ENCODE assay signal across 9 cellular contexts in the genomic region with DNA sequence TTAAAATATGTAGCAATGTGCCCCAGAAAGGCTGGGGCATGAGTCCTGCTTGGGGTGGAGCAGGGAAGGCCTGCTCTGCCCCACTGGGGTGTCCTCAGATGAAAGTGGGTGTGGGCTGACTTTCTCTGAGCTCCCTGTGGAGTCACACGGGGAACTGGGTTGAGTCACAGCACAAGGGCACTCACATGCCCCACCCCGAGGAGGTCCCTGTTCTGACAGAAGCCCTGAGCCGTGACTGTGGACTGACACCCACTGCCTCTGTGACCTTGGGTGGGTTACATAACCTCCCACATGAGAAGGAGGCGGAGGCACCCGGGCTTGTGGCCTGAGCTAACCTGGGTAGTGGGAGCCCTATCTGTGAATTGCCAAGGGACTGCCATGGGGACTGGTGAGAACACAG. TPM values are rescaled to one million over a fixed set of nuclear protein-coding genes. Genes with fewer than 3 reads are reported as not detected.
DNase-seq lines count a peak whose midpoint lies in the region; ATAC-seq, FAIRE-seq and TF ChIP-seq lines count a peak whose summit lies in the region.
"Had no signal": no experiment of that assay in that cellular context is flagged by ENCODE, and none has a peak within 500 bp of the region (broad histone marks: within the 10 kb centered on the region; RNA-seq: fewer than 3 reads in every experiment).

No MANE protein-coding gene starts in this region.

- no peak overlapping the region for H3K27ac Mint-ChIP-seq in activated T-helper 1 cell treated with anti-CD3 and anti-CD28 coated beads, Interleukin-12 subunit alpha, Interleukin-12 subunit beta, Interleukin-2, Interleukin-4 antibody, amounts not matched to agents 30 ng/mL and 10 ng/mL and 1 ng/mL, durations not matched to agents 14 hours and 24 hours and 36 hours
- H3K27ac Mint-ChIP-seq in T-helper 2 cell treated with Interferon-gamma antibody and Interleukin-4, amounts not matched to agents 5 μg/mL and 100 μg/mL, for 36 hours: no peak overlapping the region

- H3K9me3 Mint-ChIP-seq in activated T-helper 1 cell treated with anti-CD3 and anti-CD28 coated beads, Interleukin-12 subunit alpha, Interleukin-12 subunit beta, Interleukin-2, Interleukin-4 antibody, amounts not matched to agents 30 ng/mL and 10 ng/mL and 1 ng/mL, durations not matched to agents 14 hours and 24 hours and 36 hours: no peaks in the 10 kb centered on the region
- no peaks in the 10 kb centered on the region for H3K9me3 Mint-ChIP-seq in T-helper 2 cell treated with Interferon-gamma antibody and Interleukin-4, amounts not matched to agents 5 μg/mL and 100 μg/mL, for 36 hours

- peaks cover 4% of the 10 kb centered on the region for H3K27me3 Mint-ChIP-seq in activated T-helper 1 cell treated with anti-CD3 and anti-CD28 coated beads, Interleukin-12 subunit alpha, Interleukin-12 subunit beta, Interleukin-2, Interleukin-4 antibody, amounts not matched to agents 30 ng/mL and 10 ng/mL and 1 ng/mL, durations not matched to agents 14 hours and 24 hours and 36 hours (ENCODE audit: insufficient read depth)
- peaks cover 17% of the 10 kb centered on the region for H3K27me3 Mint-ChIP-seq in T-helper 2 cell treated with Interferon-gamma antibody and Interleukin-4, amounts not matched to agents 5 μg/mL and 100 μg/mL, for 36 hours (ENCODE audit: low read depth)

- TF ChIP-seq RAD21 in K562 (CRISPR knock-in tag; conservative IDR thresholded peaks at IDR 0.05 in 1 of 2, IDR thresholded peaks at IDR 0.05 in 1 of 2): no peak

- TF ChIP-seq POLR2A in K562 (conservative IDR thresholded peaks at IDR 0.05): no peak
- TF ChIP-seq POLR2A in transverse colon (IDR thresholded peaks at IDR 0.05): no peak

- 15% methylated on average over 5 of the region's 5 CpGs for WGBS in K562 (ENCODE audit: insufficient coverage, low coverage, missing lambda C conversion rate)
- 27 to 63% methylated on average over 4 to 5 of the region's 5 CpGs for WGBS in transverse colon (ENCODE audit: low coverage in 1 of 2), 2 donors

- TF ChIP-seq CTCF in K562 (IDR thresholded peaks at IDR 0.05 in 2 of 3, conservative IDR thresholded peaks at IDR 0.05 in 1 of 3; ENCODE audit: insufficient read depth in 2 of 3, low read depth in 1 of 3, low read length in 3 of 3): no peak
- no peak for TF ChIP-seq CTCF in lower lobe of right lung (IDR thresholded peaks at IDR 0.05)
- no peak for TF ChIP-seq CTCF in transverse colon (IDR thresholded peaks at IDR 0.05)
- TF ChIP-seq CTCF in osteoblast (IDR thresholded peaks at IDR 0.05; ENCODE audit: extremely low read depth, low read depth, low read length): no peak

- H3K9me3 ChIP-seq in K562 (replicated peaks; ENCODE audit: control insufficient read depth, insufficient read depth, low read depth, low read length): no peaks in the 10 kb centered on the region
- no peaks in the 10 kb centered on the region for H3K9me3 ChIP-seq in lower lobe of right lung
- no peaks in the 10 kb centered on the region for H3K9me3 ChIP-seq in transverse colon
- H3K9me3 ChIP-seq in osteoblast (ENCODE audit: low read depth, low read length): no peaks in the 10 kb centered on the region

- H2AFZ ChIP-seq in K562 (ENCODE audit: low read depth, low read length) (no peak overlapping the region), osteoblast (ENCODE audit: low read length) (no peak overlapping the region)

- 0 out of 4 replicates have a peak overlapping the region, but pooled peaks of 1 of the 2 experiments have one; percentile 39 for H3K9ac ChIP-seq in K562 (ENCODE audit: insufficient read depth in 1 of 2, low read depth in 2 of 2, low read length in 2 of 2)

- no peak overlapping the region for H3K4me3 Mint-ChIP-seq in activated T-helper 1 cell treated with anti-CD3 and anti-CD28 coated beads, Interleukin-12 subunit alpha, Interleukin-12 subunit beta, Interleukin-2, Interleukin-4 antibody, amounts not matched to agents 30 ng/mL and 10 ng/mL and 1 ng/mL, durations not matched to agents 14 hours and 24 hours and 36 hours
- H3K4me3 Mint-ChIP-seq in T-helper 2 cell treated with Interferon-gamma antibody and Interleukin-4, amounts not matched to agents 5 μg/mL and 100 μg/mL, for 36 hours: no peak overlapping the region

- H3K36me3 ChIP-seq in K562 (ENCODE audit: control insufficient read depth, insufficient read depth, low read length) (no peaks in the 10 kb centered on the region), lower lobe of right lung (no peaks in the 10 kb centered on the region), transverse colon (no peaks in the 10 kb centered on the region), osteoblast (ENCODE audit: insufficient read depth, low read length) (no peaks in the 10 kb centered on the region)

- peak; percentile 17 for DNase-seq in activated CD4-positive, alpha-beta T cell treated with anti-CD3 and anti-CD28 coated beads for 48 hours
- DNase-seq in activated CD4-positive, alpha-beta T cell treated with anti-CD3 and anti-CD28 coated beads for 4 hours: no peak
- DNase-seq in K562 (ENCODE audit: extremely low read depth in 1 of 4, low spot score in 3 of 4): no peak
- DNase-seq in lower lobe of right lung: peak; percentile 90
- peak; percentile 68 for DNase-seq in transverse colon
- no peak for DNase-seq in osteoblast (ENCODE audit: insufficient read length, low spot score, missing footprints)
- no peak for DNase-seq in activated T-helper 1 cell treated with anti-CD3 and anti-CD28 coated beads, Interleukin-12 subunit alpha, Interleukin-12 subunit beta, Interleukin-2, Interleukin-4 antibody, amounts not matched to agents 30 ng/mL and 10 ng/mL and 1 ng/mL, durations not matched to agents 14 hours and 24 hours and 36 hours (ENCODE audit: low spot score)
- DNase-seq in T-helper 2 cell treated with Interferon-gamma antibody and Interleukin-4, amounts not matched to agents 5 μg/mL and 100 μg/mL, for 36 hours (ENCODE audit: low spot score): no peak
- DNase-seq: DMS79 treated with DMSO at 0.1 percent for 48 hours had no signal

- BruUV-seq in K562 (replicated peaks; lab: Mats Ljungman, UMichigan): no TSS peak

- POLR2A ChIA-PET in K562 (lab: Yijun Ruan, JAX): interaction anchor here (0.7 to 1.8 kb wide), 4 partner anchors 15 to 227 kb away, joined by 3 to 6 read pairs (median 4); a partner anchor contains a TSS

- no peaks in the 10 kb centered on the region for H3K36me3 Mint-ChIP-seq in activated T-helper 1 cell treated with anti-CD3 and anti-CD28 coated beads, Interleukin-12 subunit alpha, Interleukin-12 subunit beta, Interleukin-2, Interleukin-4 antibody, amounts not matched to agents 30 ng/mL and 10 ng/mL and 1 ng/mL, durations not matched to agents 14 hours and 24 hours and 36 hours (ENCODE audit: low read depth)
- no peaks in the 10 kb centered on the region for H3K36me3 Mint-ChIP-seq in T-helper 2 cell treated with Interferon-gamma antibody and Interleukin-4, amounts not matched to agents 5 μg/mL and 100 μg/mL, for 36 hours (ENCODE audit: low read depth)

- H3K9me1 ChIP-seq in K562 (ENCODE audit: control insufficient read depth, insufficient read depth, low read length): no peaks in the 10 kb centered on the region

- no peaks in the 10 kb centered on the region for H3K4me1 Mint-ChIP-seq in activated T-helper 1 cell treated with anti-CD3 and anti-CD28 coated beads, Interleukin-12 subunit alpha, Interleukin-12 subunit beta, Interleukin-2, Interleukin-4 antibody, amounts not matched to agents 30 ng/mL and 10 ng/mL and 1 ng/mL, durations not matched to agents 14 hours and 24 hours and 36 hours (ENCODE audit: low read depth)
- H3K4me1 Mint-ChIP-seq in T-helper 2 cell treated with Interferon-gamma antibody and Interleukin-4, amounts not matched to agents 5 μg/mL and 100 μg/mL, for 36 hours (ENCODE audit: low read depth): no peaks in the 10 kb centered on the region

- no peak for FAIRE-seq in K562 (lab: Jason Lieb, UNC)

- H3K4me1 ChIP-seq in K562 (replicated peaks in 1 of 2; ENCODE audit: control insufficient read depth in 2 of 2, insufficient read depth in 2 of 2, low read length in 2 of 2) (peaks cover 0 to 4% of the 10 kb centered on the region in 2 experiments; a peak in 2 of 5 replicates), lower lobe of right lung (peaks cover 12% of the 10 kb centered on the region), transverse colon (no peaks in the 10 kb centered on the region), osteoblast (ENCODE audit: insufficient read depth, low read length) (no peaks in the 10 kb centered on the region)

- CTCF ChIA-PET in K562 (lab: Yijun Ruan, JAX; ENCODE audit: low intra/inter-chr PET ratio): no interaction called here

- H3K27ac ChIP-seq in K562 (ENCODE audit: extremely low read depth, low read depth, low read length) (no peak overlapping the region), lower lobe of right lung (peak overlapping the region; percentile 72), transverse colon (peak overlapping the region in 2 of 4 donors; percentile 7 to 47), osteoblast (ENCODE audit: low read depth, low read length) (no peak overlapping the region)

- no peaks in the 10 kb centered on the region for H3K79me2 ChIP-seq in K562 (ENCODE audit: control insufficient read depth, insufficient read depth, low read length)
- H3K79me2 ChIP-seq in osteoblast (ENCODE audit: insufficient read depth, low read length): no peaks in the 10 kb centered on the region

- intact Hi-C loops in K562 (cut with micrococcal nuclease): no loop called here
- intact Hi-C loops in lower lobe of right lung (cut with DNase I): no loop called here
- intact Hi-C loops in transverse colon (cut with DNase I; ENCODE audit: low total_unique reads): no loop called here
- intact Hi-C loops in activated T-helper 1 cell treated with anti-CD3 and anti-CD28 coated beads, Interleukin-12 subunit alpha, Interleukin-12 subunit beta, Interleukin-2, Interleukin-4 antibody, amounts not matched to agents 30 ng/mL and 10 ng/mL and 1 ng/mL, durations not matched to agents 14 hours and 24 hours and 36 hours (cut with micrococcal nuclease): no loop called here

- in situ Hi-C loops in K562 (cut with MboI) (no loop called here), transverse colon (cut with MboI; ENCODE audit: low pct_ligation_motif_present in 1 of 4, low pct_unique_long_range_greater_than_20kb in 1 of 4, low sequenced_read_pairs in 3 of 4) (no loop called here)

- H3K27me3 ChIP-seq in K562 (ENCODE audit: control insufficient read depth in 2 of 2, insufficient read depth in 2 of 2, low read length in 2 of 2) (peaks cover 3 to 4% of the 10 kb centered on the region in 2 experiments; a peak in 4 of 5 replicates), lower lobe of right lung (ENCODE audit: low read depth) (no peaks in the 10 kb centered on the region), transverse colon (no peaks in the 10 kb centered on the region), osteoblast (ENCODE audit: insufficient read depth, low read length) (peaks cover 35% of the 10 kb centered on the region)

- TF ChIP-seq EP300 in K562 (IDR thresholded peaks at IDR 0.05; ENCODE audit: low read length) (no peak), transverse colon (IDR thresholded peaks at IDR 0.05; ENCODE audit: low read depth) (no peak)

- H3K4me3 ChIP-seq in K562 (no peak overlapping the region), lower lobe of right lung (no peak overlapping the region), transverse colon (no peak overlapping the region), osteoblast (ENCODE audit: insufficient read depth, low read length) (no peak overlapping the region)

- H4K20me1 ChIP-seq in K562 (replicated peaks; ENCODE audit: control insufficient read depth, insufficient read depth, low read length): no peaks in the 10 kb centered on the region
- no peaks in the 10 kb centered on the region for H4K20me1 ChIP-seq in osteoblast (ENCODE audit: insufficient read depth, low read length)

- ATAC-seq in K562: no peak; the same call in 2 of the 3 replicates
- peak; percentile 91 to 95 for ATAC-seq in lower lobe of right lung

- H3K4me2 ChIP-seq in K562 (ENCODE audit: insufficient read depth, low read length) (no peak overlapping the region), osteoblast (ENCODE audit: insufficient read depth, low read length) (no peak overlapping the region)

RNA-seq across cellular contexts. Expression of a gene that starts 52.5 kb away (rescaled TPM):
- total RNA-seq in K562 (2011; cell fraction: chromatin; rRNA removed; ENCODE audit: low replicate concordance): 1.2 and 2.6 TPM in 2 replicates
- total RNA-seq in K562 (2011; cell fraction: nucleolus; rRNA removed): 2.2 and 2.4 TPM in 2 replicates
- 0.81 and 1.8 TPM in 2 replicates for total RNA-seq in K562 (2011; cell fraction: nucleoplasm; rRNA removed)
- 0.05 and 0.53 TPM in 2 replicates for total RNA-seq in K562 (2014; rRNA removed)
- 0.07 TPM in 1 of 2 replicates, not detected in the other for total RNA-seq in K562 (2014; rRNA removed; fragmentation: Illumina TruSeq; extraction: Trizol)
- not detected in 2 replicates for total RNA-seq in K562 (2015; rRNA removed; fragmentation: Illumina TruSeq; extraction: Trizol)
- total RNA-seq in K562 (2021): 0.27 and 0.67 TPM in 2 replicates
- 0.35 and 1.2 TPM in 2 replicates for polyA plus RNA-seq in K562 (2011; rRNA removed)
- polyA plus RNA-seq in K562 (2011; cell fraction: cytosol; rRNA removed): 0.78 and 3.1 TPM in 2 replicates
- 1.3 and 5.8 TPM in 2 replicates for polyA plus RNA-seq in K562 (2011; cell fraction: nucleus; rRNA removed)
- 0.22 and 0.26 TPM in 2 replicates for polyA plus RNA-seq in K562 (2012)
- polyA plus RNA-seq in K562 (2014; fragmentation: Illumina TruSeq; extraction: Trizol): 0.14 TPM in 1 of 2 replicates, not detected in the other
- polyA plus RNA-seq in K562 (2014; fragmentation: Nextera tagmentation; extraction: Ambion mirVana): not detected
- 0.04 and 0.16 TPM in 2 replicates for polyA plus RNA-seq in K562 (2014; rRNA removed)
- polyA minus RNA-seq in K562 (2011; rRNA and poly(A)+ RNA removed): 1.1 TPM in 1 of 2 replicates, not detected in the other
- 1.1 and 2.3 TPM in 2 replicates for polyA minus RNA-seq in K562 (2011; cell fraction: cytosol; rRNA and poly(A)+ RNA removed)
- polyA minus RNA-seq in K562 (2011; cell fraction: nucleus; rRNA and poly(A)+ RNA removed): 0.56 and 1.6 TPM in 2 replicates
- 64.5 TPM for total RNA-seq in lower lobe of right lung
- 100 to 1,000 TPM; 229 to 300 (median 272) TPM for total RNA-seq in transverse colon
- total RNA-seq in osteoblast: 31.5 and 50.3 TPM in 2 replicates
- total RNA-seq in activated T-helper 1 cell treated with anti-CD3 and anti-CD28 coated beads, Interleukin-12 subunit alpha, Interleukin-12 subunit beta, Interleukin-2, Interleukin-4 antibody, amounts not matched to agents 30 ng/mL and 10 ng/mL and 1 ng/mL, durations not matched to agents 14 hours and 24 hours and 36 hours: not detected in 2 replicates

Comparison
In these comparisons a context has a peak if more than half of its experiments do, and no peak if none do; other contexts are left out.
1. DNase-seq: peak in activated CD4-positive, alpha-beta T cell treated with anti-CD3 and anti-CD28 coated beads for 48 hours (single experiment), lower lobe of right lung (single experiment) and transverse colon (single experiment); none in activated CD4-positive, alpha-beta T cell treated with anti-CD3 and anti-CD28 coated beads for 4 hours (0 of 2), K562 (0 of 4), osteoblast (single experiment), activated T-helper 1 cell treated with anti-CD3 and anti-CD28 coated beads, Interleukin-12 subunit alpha, Interleukin-12 subunit beta, Interleukin-2, Interleukin-4 antibody, amounts not matched to agents 30 ng/mL and 10 ng/mL and 1 ng/mL, durations not matched to agents 14 hours and 24 hours and 36 hours (single experiment) and T-helper 2 cell treated with Interferon-gamma antibody and Interleukin-4, amounts not matched to agents 5 μg/mL and 100 μg/mL, for 36 hours (single experiment).